In genomic region chr1:164771568-164772350, GRCh38 we compare ENCODE assay signal across 10 cellular contexts.
DNase-seq lines count a peak whose midpoint lies in the region; ATAC-seq and TF ChIP-seq lines count a peak whose summit lies in the region.
"Had no signal": no experiment of that assay in that cellular context is flagged by ENCODE, and none has a peak within 500 bp of the region (broad histone marks: within the 10 kb centered on the region; RNA-seq: fewer than 3 reads in every experiment).

No MANE protein-coding gene starts in this region.

- H2BK15ac ChIP-seq in IMR-90 (ENCODE audit: low read depth, low read length), result peak overlapping the region; percentile 94

- H2BK20ac ChIP-seq in IMR-90 (ENCODE audit: low read depth, low read length), result peak overlapping the region; percentile 93

- TF ChIP-seq POLR2A in IMR-90 (IDR thresholded peaks at IDR 0.05; ENCODE audit: low read depth, low read length), result no peak
- no peak for TF ChIP-seq POLR2A in adrenal gland (IDR thresholded peaks at IDR 0.05)

- H3K9me1 ChIP-seq in IMR-90 (ENCODE audit: insufficient read depth, low read length), result peaks cover 26% of the 10 kb centered on the region

- DNase-seq in IMR-90 (peak; percentile 73), adrenal gland (peak in 6 of 7 donors; percentile 16 to 68 (median 52)), dorsolateral prefrontal cortex (no peak), NK-92 (lab: John Stamatoyannopoulos, UW; ENCODE audit: unreplicated experiment) (no peak), hepatic stellate cell (ENCODE audit: low spot score) (no peak)
- DNase-seq: activated naive CD8-positive, alpha-beta T cell treated with anti-CD3 and anti-CD28 coated beads, Interleukin-2, amount 10 ng/mL, durations not matched to agents 7 days and 5 days; NCI-H526 treated with DMSO at 0.1 percent for 48 hours had no signal

- CTCF ChIA-PET in IMR-90 (lab: Yijun Ruan, JAX), result interaction anchor here (0.6 kb wide), 1 partner anchor 53 kb away, joined by 4 read pairs; no protein-coding TSS in a partner anchor

- no peaks in the 10 kb centered on the region for H4K20me1 ChIP-seq in IMR-90 (ENCODE audit: insufficient read depth, low read length)

- no peak for TF ChIP-seq RAD21 in IMR-90 (IDR thresholded peaks at IDR 0.05; ENCODE audit: low read length)

- H3K4me2 ChIP-seq in IMR-90 (ENCODE audit: low read depth, low read length), result peak overlapping the region; percentile 59; the same call in 1 of the 2 replicates

- dilution Hi-C loops in IMR-90 (cut with HindIII; ENCODE audit: low sequenced_read_pairs, unreplicated experiment), result no loop called here

- H2BK120ac ChIP-seq in IMR-90 (ENCODE audit: low read depth, low read length), result peak overlapping the region; percentile 79

- peak overlapping the region; percentile 78 for H3K4ac ChIP-seq in IMR-90 (ENCODE audit: low read depth, low read length)

- BruUV-seq in IMR-90 (replicated peaks; lab: Mats Ljungman, UMichigan), result no TSS peak

- ATAC-seq in IMR-90 (ENCODE audit: low read depth) (peak; percentile 10), GM19328 (IDR thresholded peaks at IDR 0.05; ENCODE audit: unreplicated experiment) (no peak)

- H3K27ac ChIP-seq in IMR-90 (ENCODE audit: insufficient read depth, low read length), result peak overlapping the region; percentile 96
- H3K27ac ChIP-seq in adrenal gland, result peak overlapping the region; percentile 19 to 91 (median 83)
- H3K27ac ChIP-seq in iPS-18a (ENCODE audit: low read length), result peak overlapping the region; percentile 46
- H3K27ac ChIP-seq in thymus (ENCODE audit: low read depth), result peak overlapping the region; percentile 77
- H3K27ac ChIP-seq in dorsolateral prefrontal cortex, result peak overlapping the region in 16 of 59 donors; percentile 2 to 65 (median 26)

- TF ChIP-seq CTCF in IMR-90 (conservative IDR thresholded peaks at IDR 0.05; ENCODE audit: low read depth, low read length) (no peak), adrenal gland (IDR thresholded peaks at IDR 0.05) (no peak), dorsolateral prefrontal cortex (IDR thresholded peaks at IDR 0.05 in 54 of 56, conservative IDR thresholded peaks at IDR 0.05 in 2 of 56; ENCODE audit: low read depth in 1 of 56, partially characterized antibody in 56 of 56) (no peak)

- H3K9ac ChIP-seq in IMR-90 (ENCODE audit: low read depth, low read length) (no peak overlapping the region; the same call in 1 of the 2 replicates), iPS-18a (ENCODE audit: low read length) (no peak overlapping the region)

- in situ Hi-C loops in IMR-90 (cut with MboI; ENCODE audit: low sequenced_read_pairs), result no loop called here

- H3K23ac ChIP-seq in IMR-90 (ENCODE audit: low read depth, low read length), result peak overlapping the region; percentile 84

- peaks cover 18 to 47% of the 10 kb centered on the region in 2 experiments for H3K79me1 ChIP-seq in IMR-90 (ENCODE audit: low read depth in 1 of 2, low read length in 2 of 2)

- peak overlapping the region; percentile 87; the same call in 1 of the 2 replicates for H4K91ac ChIP-seq in IMR-90 (ENCODE audit: insufficient read depth, low read depth, low read length)

- peak overlapping the region; percentile 81 to 83 for H4K8ac ChIP-seq in IMR-90 (ENCODE audit: low read depth in 2 of 2, low read length in 2 of 2)

- H3K4me3 ChIP-seq in IMR-90 (ENCODE audit: insufficient read depth, low read depth, low read length) (no peak overlapping the region), adrenal gland (no peak overlapping the region), iPS-18a (ENCODE audit: low read length) (no peak overlapping the region), thymus (ENCODE audit: low read length) (no peak overlapping the region), dorsolateral prefrontal cortex (no peak overlapping the region)

- peak overlapping the region; percentile 78 for H2BK5ac ChIP-seq in IMR-90 (ENCODE audit: low read depth, low read length, poor library complexity, severe bottlenecking)

- H3K9me3 ChIP-seq in IMR-90 (ENCODE audit: control insufficient read depth, insufficient read depth, low read length), result no peaks in the 10 kb centered on the region
- no peaks in the 10 kb centered on the region for H3K9me3 ChIP-seq in adrenal gland (replicated peaks in 1 of 3)
- H3K9me3 ChIP-seq in iPS-18a (ENCODE audit: control insufficient read depth, low read depth, low read length), result no peaks in the 10 kb centered on the region
- no peaks in the 10 kb centered on the region for H3K9me3 ChIP-seq in thymus (ENCODE audit: control insufficient read depth)

- WGBS in IMR-90 (ENCODE audit: extremely low coverage in 2 of 2, insufficient read length in 1 of 2), 2 experiments, result no CpG with 5 or more reads among the region's 8 CpGs
- 45 to 64% (median 55%) methylated on average over 8 of the region's 8 CpGs for WGBS in adrenal gland, 4 donors
- 89% methylated on average over 8 of the region's 8 CpGs for WGBS in thymus

- peak overlapping the region; percentile 70 for H3K14ac ChIP-seq in IMR-90 (replicated peaks; ENCODE audit: low read depth, low read length)

- H3K27me3 ChIP-seq in IMR-90 (ENCODE audit: control insufficient read depth, insufficient read depth, low read length) (no peaks in the 10 kb centered on the region), adrenal gland (no peaks in the 10 kb centered on the region), iPS-18a (ENCODE audit: control insufficient read depth, insufficient read depth, low read length) (no peaks in the 10 kb centered on the region), thymus (ENCODE audit: control insufficient read depth, insufficient read depth) (no peaks in the 10 kb centered on the region), dorsolateral prefrontal cortex (no peaks in the 10 kb centered on the region)

- POLR2A ChIA-PET in IMR-90 (lab: Charles Lee; ENCODE audit: unreplicated experiment), result interaction anchor here (0.7 kb wide), 1 partner anchor 296 kb away, joined by 5 read pairs; no protein-coding TSS in a partner anchor

- peak overlapping the region; percentile 80 for H3K56ac ChIP-seq in IMR-90 (ENCODE audit: extremely low read depth, insufficient read depth, low read length)

- intact Hi-C loops in IMR-90 (cut with micrococcal nuclease) (loop anchor here (5.0 kb wide), 2 partner anchors 64 to 129 kb away; no protein-coding TSS in a partner anchor), adrenal gland (cut with DNase I) (loop anchor here in 1 of 2 donors (10.0 kb wide), 1 partner anchor 57 kb away; no protein-coding TSS in a partner anchor), dorsolateral prefrontal cortex (cut with DNase I) (no loop called here)

- H3K36me3 ChIP-seq in IMR-90 (ENCODE audit: control insufficient read depth, insufficient read depth, low read length) (no peaks in the 10 kb centered on the region), adrenal gland (replicated peaks in 1 of 2) (no peaks in the 10 kb centered on the region), iPS-18a (ENCODE audit: control insufficient read depth, low read depth, low read length) (no peaks in the 10 kb centered on the region), thymus (ENCODE audit: control insufficient read depth, insufficient read depth) (no peaks in the 10 kb centered on the region)

- H2AFZ ChIP-seq in IMR-90 (replicated peaks; ENCODE audit: low read length, poor library complexity), result no peak overlapping the region

- H3K18ac ChIP-seq in IMR-90 (ENCODE audit: low read depth, low read length), result peak overlapping the region; percentile 85

- H3K4me1 ChIP-seq in IMR-90 (ENCODE audit: control insufficient read depth, insufficient read depth, low read length), result peaks cover 37% of the 10 kb centered on the region
- peaks cover 22 to 65% of the 10 kb centered on the region in 2 donors for H3K4me1 ChIP-seq in adrenal gland (replicated peaks in 1 of 2)
- peaks cover 26% of the 10 kb centered on the region for H3K4me1 ChIP-seq in iPS-18a (ENCODE audit: control insufficient read depth, low read depth, low read length)
- no peaks in the 10 kb centered on the region for H3K4me1 ChIP-seq in thymus (ENCODE audit: control insufficient read depth, insufficient read depth, low read length)

- H2AK9ac ChIP-seq in IMR-90 (replicated peaks; ENCODE audit: low read depth, low read length, poor library complexity), result no peak overlapping the region

- peak overlapping the region; percentile 91 for H2AK5ac ChIP-seq in IMR-90 (ENCODE audit: low read depth, low read length)

- H4K5ac ChIP-seq in IMR-90 (ENCODE audit: low read depth, low read length), result peak overlapping the region; percentile 75; the same call in 1 of the 2 replicates

TF ChIP-seq in IMR-90, 13 proteins besides CTCF, POLR2A, EP300 and RAD21 (continues in another document):
- TF ChIP-seq FOS (IDR thresholded peaks at IDR 0.05; ENCODE audit: low read depth, low read length) (0 out of 2 replicates have a peak, but pooled peaks have one; percentile 10), RFX5 (IDR thresholded peaks at IDR 0.05; ENCODE audit: low read depth, low read length) (no peak), CEBPB (IDR thresholded peaks at IDR 0.05; ENCODE audit: low read depth, low read length) (peak; percentile 65), USF2 (IDR thresholded peaks at IDR 0.05; ENCODE audit: low read depth, low read length) (peak; percentile 46), SMC3 (IDR thresholded peaks at IDR 0.05; ENCODE audit: low read depth, low read length) (no peak), CHD1 (IDR thresholded peaks at IDR 0.05; ENCODE audit: low read depth, low read length) (no peak), MAZ (IDR thresholded peaks at IDR 0.05; ENCODE audit: borderline replicate concordance, low read depth, low read length) (no peak), BHLHE40 (IDR thresholded peaks at IDR 0.05; ENCODE audit: low read depth, low read length) (no peak), ELK1 (IDR thresholded peaks at IDR 0.05; ENCODE audit: borderline replicate concordance, low read depth, low read length) (no peak), MXI1 (IDR thresholded peaks at IDR 0.05; ENCODE audit: borderline replicate concordance, low read depth, low read length) (no peak), NFE2L2 (IDR thresholded peaks at IDR 0.05; ENCODE audit: low read depth, low read length) (no peak)

Comparison
In these comparisons a context has a peak if more than half of its experiments do, and no peak if none do; other contexts are left out.
1. DNase-seq: peak in IMR-90 (single experiment) and adrenal gland (6 of 7); none in dorsolateral prefrontal cortex (0 of 10), NK-92 (single experiment) and hepatic stellate cell (single experiment).